ENCODE assay signal across 9 cellular contexts in genomic region chr2:64481665-64482064, GRCh38.
"Had no signal": no experiment of that assay in that cellular context is flagged by ENCODE, and none has a peak within 500 bp of the region (broad histone marks: within the 10 kb centered on the region; RNA-seq: fewer than 3 reads in every experiment).

No MANE protein-coding gene starts in this region.

- DNase-seq: H9, HCEC 1CT, HFFc6, IMR-90, KG1 had no signal

- H3K4me3 ChIP-seq: GM23338, K562 had no signal

- H3K4me2 ChIP-seq: GM23338 had no signal

- ATAC-seq: GM23338, HepG2, K562 had no signal

- H3K27ac ChIP-seq: HL-60 had no signal

- H2AFZ ChIP-seq: GM23338 had no signal
